Comparison of ENCODE assay signal across 8 cellular contexts in genomic region chr4:80215449-80216052, GRCh38. TPM values are rescaled to one million over a fixed set of nuclear protein-coding genes. Genes with fewer than 3 reads are reported as not detected.
DNase-seq lines count a peak whose midpoint lies in the region; ATAC-seq, FAIRE-seq and TF ChIP-seq lines count a peak whose summit lies in the region.

No MANE protein-coding gene starts in this region.

- H3K36me3 ChIP-seq in bronchial epithelial cell (ENCODE audit: control insufficient read depth, insufficient read depth, low read length) (no peaks in the 10 kb centered on the region), mucosa of descending colon (ENCODE audit: low read depth) (no peaks in the 10 kb centered on the region)

- H3K4me3 Mint-ChIP-seq in stimulated activated memory B cell treated with anti-CD40 and anti-IgM and Interleukin-4, amounts not matched to agents 10 μg/mL and 1 μg/mL and 100 μg/mL, for 72 hours, result no peak overlapping the region
- H3K4me3 Mint-ChIP-seq in activated naive CD8-positive, alpha-beta T cell treated with anti-CD3 and anti-CD28 coated beads, Interleukin-2, amount 50 U/mL, for 24 hours, result no peak overlapping the region

- H3K36me3 Mint-ChIP-seq in stimulated activated memory B cell treated with anti-CD40 and anti-IgM and Interleukin-4, amounts not matched to agents 10 μg/mL and 1 μg/mL and 100 μg/mL, for 72 hours, result no peaks in the 10 kb centered on the region
- H3K36me3 Mint-ChIP-seq in activated naive CD8-positive, alpha-beta T cell treated with anti-CD3 and anti-CD28 coated beads, Interleukin-2, amount 50 U/mL, for 24 hours (ENCODE audit: low read depth), result no peaks in the 10 kb centered on the region

- no peak for DNase-seq in AG09319 (ENCODE audit: extremely low read depth, low read depth)
- DNase-seq in NCI-H2227 (lab: John Stamatoyannopoulos, UW; ENCODE audit: unreplicated experiment), result peak; percentile 26
- peak; percentile 60 for DNase-seq in bronchial epithelial cell (ENCODE audit: low read depth)
- no peak for DNase-seq in mucosa of descending colon
- DNase-seq in activated naive CD8-positive, alpha-beta T cell treated with anti-CD3 and anti-CD28 coated beads, Interleukin-2, amount 50 U/mL, for 24 hours, result no peak

- H3K4me3 ChIP-seq in bronchial epithelial cell (ENCODE audit: low read depth, low read length), result no peak overlapping the region
- no peak overlapping the region for H3K4me3 ChIP-seq in mucosa of descending colon

- ATAC-seq in GM18519 (IDR thresholded peaks at IDR 0.05; ENCODE audit: low FRiP score, unreplicated experiment) (peak; percentile 47), mucosa of descending colon (no peak), GM19395 (IDR thresholded peaks at IDR 0.05; ENCODE audit: unreplicated experiment) (no peak)
- no peak for ATAC-seq in stimulated activated memory B cell treated with anti-CD40 and anti-IgM and Interleukin-4, amounts not matched to agents 10 μg/mL and 1 μg/mL and 100 μg/mL, for 72 hours
- ATAC-seq in activated naive CD8-positive, alpha-beta T cell treated with anti-CD3 and anti-CD28 coated beads, Interleukin-2, amount 50 U/mL, for 24 hours, result no peak

- peaks cover 11% of the 10 kb centered on the region for H3K27me3 Mint-ChIP-seq in stimulated activated memory B cell treated with anti-CD40 and anti-IgM and Interleukin-4, amounts not matched to agents 10 μg/mL and 1 μg/mL and 100 μg/mL, for 72 hours
- H3K27me3 Mint-ChIP-seq in activated naive CD8-positive, alpha-beta T cell treated with anti-CD3 and anti-CD28 coated beads, Interleukin-2, amount 50 U/mL, for 24 hours, result peaks cover 21% of the 10 kb centered on the region

- intact Hi-C loops in mucosa of descending colon (cut with DNase I, micrococcal nuclease), result loop anchor here in 1 of 2 donors (10.0 kb wide), 1 partner anchor 1171 kb away; no protein-coding TSS in a partner anchor

- H3K27me3 ChIP-seq in bronchial epithelial cell (ENCODE audit: control insufficient read depth, insufficient read depth, low read length), result no peaks in the 10 kb centered on the region

- H3K4me1 ChIP-seq in mucosa of descending colon (ENCODE audit: low read depth), result no peaks in the 10 kb centered on the region

- H3K27ac Mint-ChIP-seq in stimulated activated memory B cell treated with anti-CD40 and anti-IgM and Interleukin-4, amounts not matched to agents 10 μg/mL and 1 μg/mL and 100 μg/mL, for 72 hours, result no peak overlapping the region
- H3K27ac Mint-ChIP-seq in activated naive CD8-positive, alpha-beta T cell treated with anti-CD3 and anti-CD28 coated beads, Interleukin-2, amount 50 U/mL, for 24 hours, result no peak overlapping the region

- FAIRE-seq in bronchial epithelial cell (lab: Jason Lieb, UNC), result no peak

- no peaks in the 10 kb centered on the region for H3K9me3 Mint-ChIP-seq in stimulated activated memory B cell treated with anti-CD40 and anti-IgM and Interleukin-4, amounts not matched to agents 10 μg/mL and 1 μg/mL and 100 μg/mL, for 72 hours
- H3K9me3 Mint-ChIP-seq in activated naive CD8-positive, alpha-beta T cell treated with anti-CD3 and anti-CD28 coated beads, Interleukin-2, amount 50 U/mL, for 24 hours, result no peaks in the 10 kb centered on the region

- no peaks in the 10 kb centered on the region for H3K9me3 ChIP-seq in mucosa of descending colon

- H3K4me1 Mint-ChIP-seq in stimulated activated memory B cell treated with anti-CD40 and anti-IgM and Interleukin-4, amounts not matched to agents 10 μg/mL and 1 μg/mL and 100 μg/mL, for 72 hours, result no peaks in the 10 kb centered on the region
- H3K4me1 Mint-ChIP-seq in activated naive CD8-positive, alpha-beta T cell treated with anti-CD3 and anti-CD28 coated beads, Interleukin-2, amount 50 U/mL, for 24 hours, result no peaks in the 10 kb centered on the region

- TF ChIP-seq CTCF in AG09319 (IDR thresholded peaks at IDR 0.05; ENCODE audit: low read depth, low read length) (peak; percentile 54), bronchial epithelial cell (IDR thresholded peaks at IDR 0.05; ENCODE audit: insufficient read depth, low read length, severe bottlenecking) (peak; percentile 40), mucosa of descending colon (IDR thresholded peaks at IDR 0.05) (peak; percentile 35)

RNA-seq across cellular contexts. Expression of gene PRDM8, which starts 18.2 kb away (rescaled TPM):
- 0.26 and 0.53 TPM in 2 replicates for total RNA-seq in bronchial epithelial cell
- 10 to 100 TPM in 1 of 3 donors, 1 to 10 TPM in 1, under 1 TPM in 1; 0.41 to 10.1 (median 2.9) TPM for total RNA-seq in mucosa of descending colon

RNA-seq across cellular contexts. Expression of gene FGF5, which starts 50.9 kb away (rescaled TPM):
- total RNA-seq in bronchial epithelial cell (0.51 and 1.3 TPM in 2 replicates), mucosa of descending colon (1 to 10 TPM in 1 of 3 donors, under 1 TPM in 1, not detected in 1; 0.05 to 1.1 TPM)

Comparison
In these comparisons a context has a peak if more than half of its experiments do, and no peak if none do; other contexts are left out.
1. DNase-seq: peak in NCI-H2227 (single experiment) and bronchial epithelial cell (single experiment); none in AG09319 (single experiment), mucosa of descending colon (0 of 3) and activated naive CD8-positive, alpha-beta T cell treated with anti-CD3 and anti-CD28 coated beads, Interleukin-2, amount 50 U/mL, for 24 hours (single experiment).
2. Peak in every context shown above with its lines, with median percentiles within 50 percentile points of each other: CTCF ChIP-seq.